ENCODE assay signal across 9 cellular contexts in genomic region chr5:80109549-80110478, GRCh38.
DNase-seq lines count a peak whose midpoint lies in the region; ATAC-seq, FAIRE-seq and TF ChIP-seq lines count a peak whose summit lies in the region.
"Had no signal": no experiment of that assay in that cellular context is flagged by ENCODE, and none has a peak within 500 bp of the region (broad histone marks: within the 10 kb centered on the region; RNA-seq: fewer than 3 reads in every experiment).

No MANE protein-coding gene starts in this region.

- H2BK120ac ChIP-seq in H9 (ENCODE audit: low read depth, low read length, poor library complexity, severe bottlenecking) = no peak overlapping the region

- H4K8ac ChIP-seq in H9 (replicated peaks; ENCODE audit: insufficient read length, low read depth, low read length) = no peak overlapping the region

- H4K5ac ChIP-seq in H9 (ENCODE audit: insufficient read length, low read depth, low read length) = no peak overlapping the region

- peak overlapping the region in 8 of 11 experiments; percentile 6 to 74 (median 52); a peak in 16 of 22 replicates for H3K27ac ChIP-seq in BLaER1 treated with 17β-estradiol and CSF1 and Interleukin-3, amounts not matched to agents 10 nM and 100 nM
- H3K27ac ChIP-seq in H9 (ENCODE audit: insufficient read length, low read depth, low read length) (no peak overlapping the region), RWPE2 (ENCODE audit: poor library complexity, severe bottlenecking) (no peak overlapping the region), left lung (no peak overlapping the region)

- H3K4me3 Mint-ChIP-seq in H9 (no peak overlapping the region), HFFc6 (no peak overlapping the region)
- H3K4me3 Mint-ChIP-seq: CD4-positive, CD25-positive, alpha-beta regulatory T cell had no signal

- H3K9me3 ChIP-seq in BLaER1 treated with 17β-estradiol and CSF1 and Interleukin-3, amounts not matched to agents 10 nM and 100 nM (replicated peaks in 1 of 11) = peaks cover 14 to 25% (median 18%) of the 10 kb centered on the region in 11 experiments
- H3K9me3 ChIP-seq in H9 (ENCODE audit: control insufficient read depth, low read depth, low read length) = no peaks in the 10 kb centered on the region
- H3K9me3 ChIP-seq in RWPE2 (ENCODE audit: severe bottlenecking) = no peaks in the 10 kb centered on the region
- no peaks in the 10 kb centered on the region for H3K9me3 ChIP-seq in left lung

- intact Hi-C loops in left lung (cut with DNase I) = no loop called here

- peaks cover 2% of the 10 kb centered on the region for H3K27me3 Mint-ChIP-seq in H9 (ENCODE audit: low read depth)
- peaks cover 7% of the 10 kb centered on the region for H3K27me3 Mint-ChIP-seq in HFFc6 (ENCODE audit: insufficient read depth)
- H3K27me3 Mint-ChIP-seq: CD4-positive, CD25-positive, alpha-beta regulatory T cell had no signal

- peak overlapping the region; percentile 58 to 95 (median 88) for H3K4me2 ChIP-seq in BLaER1 treated with 17β-estradiol and CSF1 and Interleukin-3, amounts not matched to agents 10 nM and 100 nM
- no peak overlapping the region for H3K4me2 ChIP-seq in H9 (ENCODE audit: insufficient read depth, insufficient read length, low read length)

- H2BK12ac ChIP-seq in H9 (ENCODE audit: insufficient read length, low read depth, low read length) = no peak overlapping the region

- no peak for FAIRE-seq in HTR-8/SVneo (lab: Jason Lieb, UNC)

- no peak overlapping the region for H2AK5ac ChIP-seq in H9 (ENCODE audit: insufficient read length, low read length)

- no peaks in the 10 kb centered on the region for H4K20me1 ChIP-seq in BLaER1 treated with 17β-estradiol and CSF1 and Interleukin-3, amounts not matched to agents 10 nM and 100 nM
- no peaks in the 10 kb centered on the region for H4K20me1 ChIP-seq in H9 (ENCODE audit: control insufficient read depth, insufficient read depth, insufficient read length)

- H3K9ac ChIP-seq in BLaER1 treated with 17β-estradiol and CSF1 and Interleukin-3, amounts not matched to agents 10 nM and 100 nM = peak overlapping the region in 10 of 11 experiments; percentile 2 to 67 (median 46); a peak in 17 of 22 replicates
- no peak overlapping the region for H3K9ac ChIP-seq in H9 (ENCODE audit: extremely low read depth, insufficient read length, low read length)

- H3K4ac ChIP-seq in H9 (ENCODE audit: low read depth, low read length) = no peak overlapping the region

- peak overlapping the region in 5 of 10 experiments; percentile 8 to 52 (median 29); a peak in 7 of 20 replicates for H3K4me3 ChIP-seq in BLaER1 treated with 17β-estradiol and CSF1 and Interleukin-3, amounts not matched to agents 10 nM and 100 nM
- no peak overlapping the region for H3K4me3 ChIP-seq in RWPE2 (ENCODE audit: severe bottlenecking)
- H3K4me3 ChIP-seq in left lung = no peak overlapping the region

- ATAC-seq in RWPE2 (ENCODE audit: low read depth) (peak; percentile 38), left lung (peak; percentile 29), HG03521 (IDR thresholded peaks at IDR 0.05; ENCODE audit: unreplicated experiment) (no peak)

- no peaks in the 10 kb centered on the region for H3K27me3 ChIP-seq in BLaER1 treated with 17β-estradiol and CSF1 and Interleukin-3, amounts not matched to agents 10 nM and 100 nM
- H3K27me3 ChIP-seq in H9 (ENCODE audit: insufficient read depth, low read length) (no peaks in the 10 kb centered on the region), RWPE2 (ENCODE audit: insufficient read depth, poor library complexity, severe bottlenecking) (no peaks in the 10 kb centered on the region), left lung (no peaks in the 10 kb centered on the region)

- H3K4me1 ChIP-seq in BLaER1 treated with 17β-estradiol and CSF1 and Interleukin-3, amounts not matched to agents 10 nM and 100 nM = peaks cover 45 to 80% (median 72%) of the 10 kb centered on the region in 10 experiments
- peaks cover 5% of the 10 kb centered on the region; the same call in 1 of the 2 replicates for H3K4me1 ChIP-seq in H9 (ENCODE audit: insufficient read depth, low read length)
- H3K4me1 ChIP-seq in RWPE2 (ENCODE audit: insufficient read depth, poor library complexity, severe bottlenecking) = no peaks in the 10 kb centered on the region
- H3K4me1 ChIP-seq in left lung = no peaks in the 10 kb centered on the region

- H3T11ph ChIP-seq in H9 (ENCODE audit: low read length) = no peak overlapping the region

- no peaks in the 10 kb centered on the region for H3K79me2 ChIP-seq in H9 (ENCODE audit: insufficient read depth, low read length)

- no peak overlapping the region for H3K23ac ChIP-seq in H9 (ENCODE audit: insufficient read length, low read depth, low read length)

- no CpG with 5 or more reads among the region's 9 CpGs for WGBS in H9 (ENCODE audit: extremely low coverage, insufficient read length, low lambda C conversion rate)

- no peak overlapping the region for H3K14ac ChIP-seq in H9 (ENCODE audit: insufficient read depth, low read length)

- no peak overlapping the region for H2AFZ ChIP-seq in H9 (ENCODE audit: low read length)

- H3K18ac ChIP-seq in H9 (ENCODE audit: insufficient read length, low read depth, low read length) = no peak overlapping the region

- DNase-seq in H9 (peak; percentile 50), RWPE2 (ENCODE audit: low spot score) (no peak), left lung (no peak), HFFc6 (no peak), HPDE6-E6E7 (ENCODE audit: extremely low spot score) (no peak), HTR-8/SVneo (ENCODE audit: insufficient read length, low spot score) (no peak)
- DNase-seq: CD4-positive, CD25-positive, alpha-beta regulatory T cell had no signal

- H3K4me1 Mint-ChIP-seq in H9 (peaks cover 36 to 37% of the 10 kb centered on the region in 2 experiments), HFFc6 (ENCODE audit: low read depth) (no peaks in the 10 kb centered on the region)

- no peak overlapping the region for H2BK20ac ChIP-seq in H9 (ENCODE audit: low read depth, low read length, poor library complexity, severe bottlenecking)

- no peak overlapping the region for H2BK15ac ChIP-seq in H9 (ENCODE audit: low read depth, low read length)

- H3K9me3 Mint-ChIP-seq in H9 (peaks cover 9 to 14% of the 10 kb centered on the region in 2 experiments; a peak in 4 of 5 replicates), HFFc6 (no peaks in the 10 kb centered on the region)

- TF ChIP-seq CTCF in H9 (conservative IDR thresholded peaks at IDR 0.05) (no peak), RWPE2 (IDR thresholded peaks at IDR 0.05; ENCODE audit: poor library complexity, severe bottlenecking) (no peak), left lung (IDR thresholded peaks at IDR 0.05) (no peak), HFFc6 (IDR thresholded peaks at IDR 0.05) (no peak)

- H3K36me3 Mint-ChIP-seq in H9 (ENCODE audit: insufficient read depth in 1 of 3, low read depth in 3 of 3) (peaks cover 7 to 17% (median 11%) of the 10 kb centered on the region in 3 experiments), HFFc6 (ENCODE audit: low read depth) (no peaks in the 10 kb centered on the region)

- no peak overlapping the region for H4K91ac ChIP-seq in H9 (ENCODE audit: insufficient read length, low read depth, low read length)

- H3K36me3 ChIP-seq in BLaER1 treated with 17β-estradiol and CSF1 and Interleukin-3, amounts not matched to agents 10 nM and 100 nM = peaks cover 12 to 24% (median 14%) of the 10 kb centered on the region in 11 experiments; a peak in 15 of 22 replicates
- H3K36me3 ChIP-seq in RWPE2 (ENCODE audit: low read depth) (no peaks in the 10 kb centered on the region), left lung (no peaks in the 10 kb centered on the region)

- H3K23me2 ChIP-seq in H9 (ENCODE audit: insufficient read length, low read depth, low read length, poor library complexity, severe bottlenecking) = no peaks in the 10 kb centered on the region

- no peaks in the 10 kb centered on the region for H3K79me1 ChIP-seq in H9 (ENCODE audit: insufficient read depth, low read depth, low read length, poor library complexity, severe bottlenecking)

- peak overlapping the region in 2 of 3 experiments; percentile 34 to 61; a peak in 1 of 7 replicates for H3K27ac Mint-ChIP-seq in H9
- no peak overlapping the region for H3K27ac Mint-ChIP-seq in HFFc6

- H3K56ac ChIP-seq in H9 (ENCODE audit: insufficient read length, low read depth, low read length) = no peak overlapping the region

- H2BK5ac ChIP-seq in H9 (ENCODE audit: insufficient read length, low read length) = no peak overlapping the region

Comparison
In these comparisons a context has a peak if more than half of its experiments do, and no peak if none do; other contexts are left out.
1. H3K27ac ChIP-seq: peak in BLaER1 treated with 17β-estradiol and CSF1 and Interleukin-3, amounts not matched to agents 10 nM and 100 nM (8 of 11); none in H9 (single experiment), RWPE2 (single experiment) and left lung (0 of 2).